In the genomic region with DNA sequence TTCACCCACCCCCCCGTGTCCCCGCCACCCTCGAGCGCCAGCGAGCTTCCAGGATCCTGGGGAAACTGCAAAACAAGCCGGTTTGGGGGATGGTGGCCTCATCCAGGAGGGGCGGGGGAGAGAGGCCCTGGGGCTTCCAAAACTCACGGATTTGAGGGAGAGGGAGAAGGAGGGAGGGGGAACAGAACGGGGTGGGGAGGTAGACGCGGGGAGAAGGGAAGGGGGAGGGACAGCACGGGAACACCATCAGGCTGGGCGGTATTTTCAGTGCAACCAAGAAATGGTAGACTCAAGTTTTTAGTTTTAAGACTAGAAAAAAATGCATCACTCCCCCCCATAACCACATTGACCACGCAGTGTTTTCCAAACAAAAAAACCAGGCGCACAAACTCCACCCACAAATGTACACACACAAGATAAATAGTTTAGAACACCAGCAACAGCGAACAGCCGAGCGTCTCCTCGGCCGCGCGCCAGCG, we compare ENCODE assay signal across 6 cellular contexts. TPM values are rescaled to one million over a fixed set of nuclear protein-coding genes. Genes with fewer than 3 reads are reported as not detected.
DNase-seq lines count a peak whose midpoint lies in the region; ATAC-seq and TF ChIP-seq lines count a peak whose summit lies in the region.

No MANE protein-coding gene starts in this region.

- peak overlapping the region; percentile 56 for H3K27ac Mint-ChIP-seq in activated CD8-positive, alpha-beta memory T cell treated with anti-CD3 and anti-CD28 coated beads, Interleukin-2, amount 10 ng/mL, durations not matched to agents 7 days and 5 days

- ATAC-seq in activated CD8-positive, alpha-beta memory T cell treated with anti-CD3 and anti-CD28 coated beads, Interleukin-2, amount 10 ng/mL, durations not matched to agents 7 days and 5 days: no peak
- no peak for ATAC-seq in HG02571 (IDR thresholded peaks at IDR 0.05; ENCODE audit: unreplicated experiment)

- H3K4me3 Mint-ChIP-seq in activated CD8-positive, alpha-beta memory T cell treated with anti-CD3 and anti-CD28 coated beads, Interleukin-2, amount 10 ng/mL, durations not matched to agents 7 days and 5 days: peak overlapping the region; percentile 54

- H4K20me1 ChIP-seq in fibroblast of lung (ENCODE audit: control insufficient read depth, extremely low read depth, insufficient read depth, low read length): no peaks in the 10 kb centered on the region

- DNase-seq in activated CD8-positive, alpha-beta memory T cell treated with anti-CD3 and anti-CD28 coated beads, Interleukin-2, amount 10 ng/mL, durations not matched to agents 7 days and 5 days: no peak
- no peak for DNase-seq in activated CD8-positive, alpha-beta memory T cell treated with anti-CD3 and anti-CD28 coated beads, Interleukin-2, amount 50 U/mL, for 48 hours
- DNase-seq in fibroblast of lung (ENCODE audit: low read depth in 2 of 2) (peak in 1 of 2 donors; percentile 63), stomach (no peak), erythroblast (lab: John Stamatoyannopoulos, UW) (no peak)

- WGBS in stomach, 5 donors: 1 to 3% (median 2%) methylated on average over 23 of the region's 23 CpGs

- TF ChIP-seq CTCF in fibroblast of lung (conservative IDR thresholded peaks at IDR 0.05 in 1 of 2, IDR thresholded peaks at IDR 0.05 in 1 of 2; ENCODE audit: low read depth in 1 of 2, low read length in 2 of 2): no peak
- no peak for TF ChIP-seq CTCF in stomach (IDR thresholded peaks at IDR 0.05)

- H3K9ac ChIP-seq in fibroblast of lung (ENCODE audit: insufficient read depth, low read length): no peak overlapping the region

- H3K4me3 ChIP-seq in fibroblast of lung (replicated peaks in 1 of 4; ENCODE audit: control extremely low read depth in 1 of 4, insufficient read depth in 1 of 4, low read depth in 3 of 4, low read length in 4 of 4) (peak overlapping the region; percentile 18 to 41 (median 32)), stomach (peak overlapping the region; percentile 43 to 62 (median 54))

- H3K36me3 ChIP-seq in fibroblast of lung (ENCODE audit: control insufficient read depth, insufficient read depth, low read length) (no peaks in the 10 kb centered on the region), stomach (no peaks in the 10 kb centered on the region)

- TF ChIP-seq EP300 in stomach (IDR thresholded peaks at IDR 0.05): no peak

- H3K27me3 ChIP-seq in fibroblast of lung (ENCODE audit: control insufficient read depth, insufficient read depth, low read length): peaks cover 28% of the 10 kb centered on the region
- H3K27me3 ChIP-seq in stomach: peaks cover 7 to 94% (median 42%) of the 10 kb centered on the region in 3 donors

- peak overlapping the region; percentile 72 for H3K4me2 ChIP-seq in fibroblast of lung (ENCODE audit: extremely low read depth, insufficient read depth, low read length)

- TF ChIP-seq POLR2A in stomach (IDR thresholded peaks at IDR 0.05): no peak
- TF ChIP-seq POLR2A in erythroblast (IDR thresholded peaks at IDR 0.05; ENCODE audit: low read length): no peak

- H3K27me3 Mint-ChIP-seq in activated CD8-positive, alpha-beta memory T cell treated with anti-CD3 and anti-CD28 coated beads, Interleukin-2, amount 10 ng/mL, durations not matched to agents 7 days and 5 days: peaks cover 38% of the 10 kb centered on the region

- H3K4me1 ChIP-seq in fibroblast of lung (ENCODE audit: control insufficient read depth, extremely low read depth, insufficient read depth, low read length): peaks cover 14% of the 10 kb centered on the region
- H3K4me1 ChIP-seq in stomach: peaks cover 66 to 92% (median 86%) of the 10 kb centered on the region in 4 donors

- H3K9me3 ChIP-seq in fibroblast of lung (ENCODE audit: control insufficient read depth, insufficient read depth, low read depth, low read length): no peaks in the 10 kb centered on the region
- H3K9me3 ChIP-seq in stomach: no peaks in the 10 kb centered on the region

- no peaks in the 10 kb centered on the region for H3K9me3 Mint-ChIP-seq in activated CD8-positive, alpha-beta memory T cell treated with anti-CD3 and anti-CD28 coated beads, Interleukin-2, amount 10 ng/mL, durations not matched to agents 7 days and 5 days (ENCODE audit: low read depth)

- H3K79me2 ChIP-seq in fibroblast of lung (ENCODE audit: control insufficient read depth, insufficient read depth, low read length): no peaks in the 10 kb centered on the region

- intact Hi-C loops in stomach (cut with DNase I; ENCODE audit: low total_unique reads): loop anchor here (10.0 kb wide), 1 partner anchor 104 kb away; no protein-coding TSS in a partner anchor

- CTCF ChIA-PET in activated CD8-positive, alpha-beta memory T cell treated with anti-CD3 and anti-CD28 coated beads, Interleukin-2, amount 10 ng/mL, durations not matched to agents 7 days and 5 days (lab: Charles Lee): interaction anchor here (1.8 to 3.3 kb wide), 3 partner anchors 19 to 108 kb away, joined by 4 to 15 read pairs (median 7); partner anchors contain the start of gene TOR4A

- H3K27ac ChIP-seq in fibroblast of lung (ENCODE audit: insufficient read depth, low read length): no peak overlapping the region
- H3K27ac ChIP-seq in stomach: peak overlapping the region; percentile 85 to 90 (median 90)

- no peaks in the 10 kb centered on the region for H3K36me3 Mint-ChIP-seq in activated CD8-positive, alpha-beta memory T cell treated with anti-CD3 and anti-CD28 coated beads, Interleukin-2, amount 10 ng/mL, durations not matched to agents 7 days and 5 days

- no peak overlapping the region for H2AFZ ChIP-seq in fibroblast of lung (ENCODE audit: low read length)

- H3K4me1 Mint-ChIP-seq in activated CD8-positive, alpha-beta memory T cell treated with anti-CD3 and anti-CD28 coated beads, Interleukin-2, amount 10 ng/mL, durations not matched to agents 7 days and 5 days: peaks cover 14% of the 10 kb centered on the region

RNA-seq across cellular contexts. Expression of gene NRARP, which starts 1.4 kb away (rescaled TPM):
- total RNA-seq in activated CD8-positive, alpha-beta memory T cell treated with anti-CD3 and anti-CD28 coated beads, Interleukin-2, amount 10 ng/mL, durations not matched to agents 7 days and 5 days: 1 to 10 TPM; 1.6 to 4.5 TPM
- total RNA-seq in fibroblast of lung: under 0.01 TPM in 1 of 2 replicates, not detected in the other
- 0.07 TPM in 2 replicates for polyA plus RNA-seq in fibroblast of lung
- polyA plus RNA-seq in fibroblast of lung (2012): 0.07 and 0.10 TPM in 2 replicates
- not detected in 2 replicates for polyA minus RNA-seq in fibroblast of lung (ENCODE audit: low replicate concordance)
- 100 to 1,000 TPM in 1 of 5 donors, 10 to 100 TPM in 2, 1 to 10 TPM in 2; 1.2 to 323 (median 14.6) TPM for total RNA-seq in stomach
- 1 to 10 TPM; 1.5 to 2.7 (median 2.0) TPM for polyA plus RNA-seq in stomach

RNA-seq across cellular contexts. Expression of gene TOR4A, which starts 23.1 kb away (rescaled TPM):
- 10 to 100 TPM; 10.9 to 13.3 TPM for total RNA-seq in activated CD8-positive, alpha-beta memory T cell treated with anti-CD3 and anti-CD28 coated beads, Interleukin-2, amount 10 ng/mL, durations not matched to agents 7 days and 5 days
- total RNA-seq in fibroblast of lung (12.6 and 22.1 TPM in 2 replicates), stomach (100 to 1,000 TPM in 1 of 5 donors, 10 to 100 TPM in 3, 1 to 10 TPM in 1; 9.9 to 180 (median 29.9) TPM)
- polyA plus RNA-seq in fibroblast of lung (3.3 and 11.3 TPM in 2 replicates), stomach (1 to 10 TPM; 5.9 to 8.9 (median 6.0) TPM)
- polyA plus RNA-seq in fibroblast of lung (2012): 5.7 and 24.5 TPM in 2 replicates
- polyA minus RNA-seq in fibroblast of lung (ENCODE audit: low replicate concordance): 8.6 and 25.1 TPM in 2 replicates

RNA-seq across cellular contexts. Expression of gene NELFB, which starts 45.5 kb away (rescaled TPM):
- 10 to 100 TPM; 70.8 to 75.3 TPM for total RNA-seq in activated CD8-positive, alpha-beta memory T cell treated with anti-CD3 and anti-CD28 coated beads, Interleukin-2, amount 10 ng/mL, durations not matched to agents 7 days and 5 days
- total RNA-seq in fibroblast of lung: 40.6 and 50.0 TPM in 2 replicates
- 23.5 and 32.7 TPM in 2 replicates for polyA plus RNA-seq in fibroblast of lung
- 37.9 and 59.3 TPM in 2 replicates for polyA plus RNA-seq in fibroblast of lung (2012)
- polyA minus RNA-seq in fibroblast of lung (ENCODE audit: low replicate concordance): 19.7 and 34.2 TPM in 2 replicates
- 100 to 1,000 TPM in 1 of 5 donors, 10 to 100 TPM in 4; 11.2 to 134 (median 44.9) TPM for total RNA-seq in stomach
- polyA plus RNA-seq in stomach: 10 to 100 TPM; 29.0 to 38.0 (median 34.2) TPM

RNA-seq across cellular contexts. Expression of gene STPG3, which starts 49.6 kb away (rescaled TPM):
- total RNA-seq in activated CD8-positive, alpha-beta memory T cell treated with anti-CD3 and anti-CD28 coated beads, Interleukin-2, amount 10 ng/mL, durations not matched to agents 7 days and 5 days: not detected
- total RNA-seq in fibroblast of lung: not detected in 2 replicates
- polyA plus RNA-seq in fibroblast of lung: not detected in 2 replicates
- not detected in 2 replicates for polyA plus RNA-seq in fibroblast of lung (2012)
- polyA minus RNA-seq in fibroblast of lung (ENCODE audit: low replicate concordance): not detected in 2 replicates
- not detected for total RNA-seq in stomach
- polyA plus RNA-seq in stomach: not detected

RNA-seq across cellular contexts. Expression of gene TUBB4B, which starts 59.6 kb away (rescaled TPM):
- 100 to 1,000 TPM; 353 to 375 TPM for total RNA-seq in activated CD8-positive, alpha-beta memory T cell treated with anti-CD3 and anti-CD28 coated beads, Interleukin-2, amount 10 ng/mL, durations not matched to agents 7 days and 5 days
- total RNA-seq in fibroblast of lung: 106 and 111 TPM in 2 replicates
- polyA plus RNA-seq in fibroblast of lung: 332 and 663 TPM in 2 replicates
- polyA plus RNA-seq in fibroblast of lung (2012): 417 and 877 TPM in 2 replicates
- polyA minus RNA-seq in fibroblast of lung (ENCODE audit: low replicate concordance): 443 and 880 TPM in 2 replicates
- total RNA-seq in stomach: 100 to 1,000 TPM in 4 of 5 donors, 10 to 100 TPM in 1; 69.4 to 170 (median 115) TPM
- polyA plus RNA-seq in stomach: 100 to 1,000 TPM; 188 to 292 (median 215) TPM
